8 cellular contexts compared by ENCODE assay signal in the genomic region with DNA sequence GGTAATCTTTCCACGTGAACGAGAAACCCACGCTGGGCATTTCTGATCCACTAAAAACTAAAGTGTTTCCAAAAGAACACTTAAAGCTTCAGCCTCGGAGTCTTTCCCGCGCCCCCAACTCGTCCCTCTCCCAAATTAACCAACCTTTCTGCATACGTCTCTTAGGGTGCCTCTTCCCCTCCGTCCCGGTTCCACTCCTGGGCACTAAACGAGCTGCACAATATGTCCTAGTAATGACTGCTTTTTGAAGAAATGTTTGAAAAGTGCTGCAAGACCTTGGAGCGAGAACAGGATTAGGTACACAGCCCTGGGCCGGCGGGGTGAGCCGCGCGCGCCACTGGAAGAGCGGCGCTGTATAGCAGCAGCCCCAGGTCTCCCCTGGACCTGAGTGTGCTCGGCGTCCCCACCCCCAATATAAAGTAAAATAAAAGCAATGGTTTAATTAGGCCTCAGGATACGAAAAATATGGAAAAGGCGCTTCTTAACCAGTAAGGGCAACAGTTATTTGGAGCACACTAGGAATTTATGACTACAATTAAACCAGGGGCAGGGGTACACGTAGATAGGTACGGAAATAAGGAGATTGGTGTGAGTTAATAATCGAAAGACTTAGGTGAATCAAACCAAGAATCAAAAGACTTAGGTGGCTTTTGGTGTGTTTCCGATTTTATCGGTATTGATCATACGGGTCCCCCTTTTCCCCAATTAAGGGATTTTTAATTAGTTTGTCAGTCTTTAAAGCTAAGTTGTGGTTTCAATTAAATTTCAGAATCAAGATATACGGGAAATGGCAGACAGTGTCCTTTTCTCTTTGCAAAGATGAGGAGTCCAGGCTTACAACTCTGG. TPM values are rescaled to one million over a fixed set of nuclear protein-coding genes. Genes with fewer than 3 reads are reported as not detected.
DNase-seq lines count a peak whose midpoint lies in the region; TF ChIP-seq lines count a peak whose summit lies in the region.

No MANE protein-coding gene starts in this region.

- H3K4me1 ChIP-seq in mesenchymal stem cell (ENCODE audit: control insufficient read depth, insufficient read depth, low read depth, low read length): peaks cover 15% of the 10 kb centered on the region

- peak overlapping the region; percentile 92 for H3K4me3 Mint-ChIP-seq in HFFc6

- H2BK120ac ChIP-seq in mesenchymal stem cell (ENCODE audit: low read depth, low read length): no peak overlapping the region

- DNase-seq in AG04449 (ENCODE audit: low read depth, low spot score) (no peak), HFFc6 (no peak), astrocyte of the hippocampus (ENCODE audit: low read depth, low spot score) (peak; percentile 65), mesenchymal stem cell (peak; percentile 66), COLO668 (lab: John Stamatoyannopoulos, UW; ENCODE audit: unreplicated experiment) (no peak), NCI-H345 (lab: John Stamatoyannopoulos, UW) (no peak), DMS 273 treated with DMSO at 0.1 percent for 48 hours (lab: John Stamatoyannopoulos, UW) (no peak), SKM-1 (lab: John Stamatoyannopoulos, UW; ENCODE audit: unreplicated experiment) (no peak)

- no peaks in the 10 kb centered on the region for H3K9me3 Mint-ChIP-seq in HFFc6

- H4K8ac ChIP-seq in mesenchymal stem cell (ENCODE audit: low read length): no peak overlapping the region

- no peak overlapping the region for H2BK5ac ChIP-seq in mesenchymal stem cell (ENCODE audit: low read depth, low read length, poor library complexity, severe bottlenecking)

- H3K23ac ChIP-seq in mesenchymal stem cell (ENCODE audit: low read length in 2 of 2): peak overlapping the region in 1 of 2 experiments; percentile 34

- H3K4ac ChIP-seq in mesenchymal stem cell (ENCODE audit: low read depth in 1 of 2, low read length in 2 of 2): peak overlapping the region in 1 of 2 experiments; percentile 40

- H2BK15ac ChIP-seq in mesenchymal stem cell (ENCODE audit: low read depth, poor library complexity, severe bottlenecking): peak overlapping the region; percentile 13

- no peaks in the 10 kb centered on the region for H3K27me3 ChIP-seq in mesenchymal stem cell (ENCODE audit: control insufficient read depth in 1 of 2, insufficient read depth in 1 of 2, low read length in 2 of 2)

- H3K36me3 ChIP-seq in mesenchymal stem cell (ENCODE audit: control insufficient read depth in 1 of 2, insufficient read depth in 2 of 2, low read depth in 1 of 2, low read length in 2 of 2): no peaks in the 10 kb centered on the region

- H2BK12ac ChIP-seq in mesenchymal stem cell (ENCODE audit: low read length in 2 of 2): no peak overlapping the region

- POLR2A ChIA-PET in AG04449 (lab: Yijun Ruan, JAX): interaction anchor here (3.1 kb wide), 1 partner anchor 39 kb away, joined by 27 read pairs; no protein-coding TSS in a partner anchor

- no peak overlapping the region for H3K14ac ChIP-seq in mesenchymal stem cell (ENCODE audit: low read length in 2 of 2)

- peak overlapping the region; percentile 96 for H3K27ac Mint-ChIP-seq in HFFc6

- H3K4me3 ChIP-seq in AG04449 (ENCODE audit: low read depth, low read length) (peak overlapping the region; percentile 80), mesenchymal stem cell (ENCODE audit: insufficient read depth in 1 of 2, low read depth in 1 of 2, low read length in 2 of 2) (peak overlapping the region; percentile 37 to 84)

- H2AFZ ChIP-seq in mesenchymal stem cell (ENCODE audit: low read depth, low read length): no peak overlapping the region

- H3K36me3 Mint-ChIP-seq in HFFc6 (ENCODE audit: low read depth): no peaks in the 10 kb centered on the region; the same call in 1 of the 2 replicates

- peak overlapping the region; percentile 14 to 61 for H3K18ac ChIP-seq in mesenchymal stem cell (ENCODE audit: low read depth in 1 of 2, low read length in 2 of 2)

- no peak overlapping the region for H4K91ac ChIP-seq in mesenchymal stem cell (ENCODE audit: low read length)

- H3K9me3 ChIP-seq in mesenchymal stem cell (ENCODE audit: control insufficient read depth, low read length): no peaks in the 10 kb centered on the region

- H3K4me1 Mint-ChIP-seq in HFFc6 (ENCODE audit: low read depth): peaks cover 37% of the 10 kb centered on the region

- H3K27me3 Mint-ChIP-seq in HFFc6 (ENCODE audit: insufficient read depth): peaks cover 2% of the 10 kb centered on the region

- TF ChIP-seq CTCF in AG04449 (IDR thresholded peaks at IDR 0.05; ENCODE audit: insufficient read depth, low read length, missing control alignments) (no peak), HFFc6 (IDR thresholded peaks at IDR 0.05) (no peak)

- 2% methylated on average over 25 of the region's 31 CpGs for WGBS in mesenchymal stem cell

- no peak overlapping the region for H3K27ac ChIP-seq in mesenchymal stem cell (ENCODE audit: low read length, poor library complexity, severe bottlenecking)

- CTCF ChIA-PET in AG04449 (lab: Yijun Ruan, JAX): interaction anchor here (1.1 to 4.6 kb wide), 3 partner anchors 11 to 18 kb away, joined by 3 to 29 read pairs (median 3); no protein-coding TSS in a partner anchor

- H3K4me2 ChIP-seq in mesenchymal stem cell (ENCODE audit: low read length, poor library complexity, severe bottlenecking): peak overlapping the region; percentile 72

- no peak overlapping the region for H2AK5ac ChIP-seq in mesenchymal stem cell (ENCODE audit: low read length, severe bottlenecking)

- H3K9ac ChIP-seq in mesenchymal stem cell (ENCODE audit: low read length): peak overlapping the region; percentile 57

- H3K79me1 ChIP-seq in mesenchymal stem cell (replicated peaks; ENCODE audit: low read length, poor library complexity, severe bottlenecking): peaks cover 14% of the 10 kb centered on the region

RNA-seq across cellular contexts. Expression of gene TET1, which starts 1.9 kb away (rescaled TPM):
- total RNA-seq in HFFc6 (2021; fragmentation: NEBNext Ultra II Directional; extraction: Animal tissue kit (Norgen Biotek cat#: 25700)): 1 to 10 TPM; 2.1 to 2.7 (median 2.5) TPM
- polyA plus RNA-seq in mesenchymal stem cell (2013, experiment 1 of 2): 2.2 TPM
- polyA plus RNA-seq in mesenchymal stem cell (2013, experiment 2 of 2): 2.1 TPM

RNA-seq across cellular contexts. Expression of gene SLC25A16, which starts 34.7 kb away (rescaled TPM):
- total RNA-seq in HFFc6 (2021; fragmentation: NEBNext Ultra II Directional; extraction: Animal tissue kit (Norgen Biotek cat#: 25700)): 10 to 100 TPM; 19.4 to 30.8 (median 28.4) TPM
- 16.5 TPM for polyA plus RNA-seq in mesenchymal stem cell (2013, experiment 1 of 2)
- polyA plus RNA-seq in mesenchymal stem cell (2013, experiment 2 of 2): 13.5 TPM

Comparison
In these comparisons a context has a peak if more than half of its experiments do, and no peak if none do; other contexts are left out.
1. DNase-seq: peak in astrocyte of the hippocampus (single experiment) and mesenchymal stem cell (single experiment); none in AG04449 (single experiment), HFFc6 (single experiment), COLO668 (single experiment), NCI-H345 (single experiment), DMS 273 treated with DMSO at 0.1 percent for 48 hours (single experiment) and SKM-1 (single experiment).